8 cellular contexts compared by ENCODE assay signal in the genomic region with DNA sequence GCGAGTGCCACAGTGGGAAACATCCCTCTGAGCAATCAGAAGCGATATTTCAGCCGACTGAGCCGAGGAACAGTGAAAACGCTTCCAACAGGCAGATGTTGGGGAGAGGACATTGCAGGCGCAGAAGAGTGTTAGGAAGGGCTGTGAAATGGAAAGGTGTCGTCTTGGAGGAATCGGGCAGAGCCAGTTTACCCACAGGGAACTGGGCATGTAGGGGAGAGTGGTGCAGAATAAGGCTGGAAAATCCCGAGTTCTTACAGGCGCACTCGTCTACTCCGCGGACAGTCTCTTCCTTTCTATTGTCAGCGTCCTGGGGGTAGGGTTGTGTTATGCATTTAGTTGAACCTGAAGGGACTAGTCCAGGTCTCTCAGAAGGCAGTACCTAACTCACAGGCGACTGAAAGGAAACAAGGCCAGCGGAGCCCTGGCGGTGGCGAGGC. TPM values are rescaled to one million over a fixed set of nuclear protein-coding genes. Genes with fewer than 3 reads are reported as not detected.
A peak's percentile ranks its signal among the peaks of the same experiment; 100 is the strongest.
DNase-seq lines count a peak whose midpoint lies in the region; ATAC-seq and TF ChIP-seq lines count a peak whose summit lies in the region.

No MANE protein-coding gene starts in this region.

- H3K27me3 Mint-ChIP-seq in activated naive CD4-positive, alpha-beta T cell treated with anti-CD3 and anti-CD28 coated beads, Interleukin-2, amount 50 U/mL, for 24 hours: no peaks in the 10 kb centered on the region
- peaks cover 22% of the 10 kb centered on the region for H3K27me3 Mint-ChIP-seq in brain
- peaks cover 5% of the 10 kb centered on the region for H3K27me3 Mint-ChIP-seq in type B pancreatic cell

- ATAC-seq in lung (ENCODE audit: insufficient read depth, low FRiP score) (no peak), HG02588 (IDR thresholded peaks at IDR 0.05; ENCODE audit: unreplicated experiment) (no peak)

- H3K27ac ChIP-seq in lung (ENCODE audit: low read depth in 1 of 2, low read length in 1 of 2): peak overlapping the region; percentile 78 to 96

- H3K4me1 Mint-ChIP-seq in activated naive CD4-positive, alpha-beta T cell treated with anti-CD3 and anti-CD28 coated beads, Interleukin-2, amount 50 U/mL, for 24 hours: peaks cover 26% of the 10 kb centered on the region
- H3K4me1 Mint-ChIP-seq in brain (peaks cover 28% of the 10 kb centered on the region), type B pancreatic cell (ENCODE audit: unreplicated experiment) (peaks cover 39% of the 10 kb centered on the region)

- DNase-seq in activated naive CD4-positive, alpha-beta T cell (lab: John Stamatoyannopoulos, UW): no peak
- peak; percentile 65 for DNase-seq in lung (ENCODE audit: low spot score)
- no peak for DNase-seq in type B pancreatic cell (ENCODE audit: extremely low spot score, unreplicated experiment)
- DNase-seq in dedifferentiated amniotic fluid mesenchymal stem cell (ENCODE audit: extremely low spot score): no peak
- no peak for DNase-seq in NK-92 (lab: John Stamatoyannopoulos, UW; ENCODE audit: unreplicated experiment)

- peaks cover 2% of the 10 kb centered on the region for H3K36me3 Mint-ChIP-seq in activated naive CD4-positive, alpha-beta T cell treated with anti-CD3 and anti-CD28 coated beads, Interleukin-2, amount 50 U/mL, for 24 hours
- H3K36me3 Mint-ChIP-seq in brain (no peaks in the 10 kb centered on the region), type B pancreatic cell (no peaks in the 10 kb centered on the region)

- no peaks in the 10 kb centered on the region for H3K27me3 ChIP-seq in lung (ENCODE audit: control insufficient read depth, insufficient read depth)

- WGBS in lung, 2 donors: 38 to 47% methylated on average over 18 of the region's 18 CpGs

- H3K36me3 ChIP-seq in lung (ENCODE audit: control insufficient read depth in 2 of 2, insufficient read depth in 2 of 2, low read length in 2 of 2): no peaks in the 10 kb centered on the region

- peaks cover 0 to 2% of the 10 kb centered on the region in 2 donors for H3K4me1 ChIP-seq in lung (ENCODE audit: control insufficient read depth in 2 of 2, insufficient read depth in 2 of 2, low read length in 2 of 2)

- no peaks in the 10 kb centered on the region for H3K9me3 ChIP-seq in lung (ENCODE audit: control insufficient read depth in 2 of 2, insufficient read depth in 1 of 2, low read length in 1 of 2)

- H3K4me3 Mint-ChIP-seq in activated naive CD4-positive, alpha-beta T cell treated with anti-CD3 and anti-CD28 coated beads, Interleukin-2, amount 50 U/mL, for 24 hours: peak overlapping the region; percentile 94
- H3K4me3 Mint-ChIP-seq in brain (peak overlapping the region; percentile 92 to 94 (median 93)), type B pancreatic cell (peak overlapping the region; percentile 96)

- peak overlapping the region; percentile 92 for H3K27ac Mint-ChIP-seq in activated naive CD4-positive, alpha-beta T cell treated with anti-CD3 and anti-CD28 coated beads, Interleukin-2, amount 50 U/mL, for 24 hours
- H3K27ac Mint-ChIP-seq in brain (peak overlapping the region; percentile 92 to 98 (median 98)), type B pancreatic cell (peak overlapping the region; percentile 95)

- peak overlapping the region; percentile 64 for H3K4me3 ChIP-seq in lung

- TF ChIP-seq CTCF in brain (conservative IDR thresholded peaks at IDR 0.05) (no peak), lung (IDR thresholded peaks at IDR 0.05; ENCODE audit: control extremely low read depth, extremely low read depth) (no peak), type B pancreatic cell (conservative IDR thresholded peaks at IDR 0.05) (no peak)

- no peaks in the 10 kb centered on the region for H3K9me3 Mint-ChIP-seq in activated naive CD4-positive, alpha-beta T cell treated with anti-CD3 and anti-CD28 coated beads, Interleukin-2, amount 50 U/mL, for 24 hours
- H3K9me3 Mint-ChIP-seq in brain (peaks cover 0 to 9% (median 0%) of the 10 kb centered on the region in 5 experiments), type B pancreatic cell (no peaks in the 10 kb centered on the region)

RNA-seq across cellular contexts. Expression of a gene that starts 1.1 kb away (rescaled TPM):
- polyA plus RNA-seq in brain (ENCODE audit: insufficient read depth, low read depth, low replicate concordance) (239 TPM), lung (100 to 1,000 TPM; 235 to 521 TPM)
- total RNA-seq in lung (100 to 1,000 TPM; 527 to 532 TPM), type B pancreatic cell (ENCODE audit: low replicate concordance) (207 and 254 TPM in 2 replicates)
